Comparison of ENCODE assay signal across 16 cellular contexts in the genomic region with DNA sequence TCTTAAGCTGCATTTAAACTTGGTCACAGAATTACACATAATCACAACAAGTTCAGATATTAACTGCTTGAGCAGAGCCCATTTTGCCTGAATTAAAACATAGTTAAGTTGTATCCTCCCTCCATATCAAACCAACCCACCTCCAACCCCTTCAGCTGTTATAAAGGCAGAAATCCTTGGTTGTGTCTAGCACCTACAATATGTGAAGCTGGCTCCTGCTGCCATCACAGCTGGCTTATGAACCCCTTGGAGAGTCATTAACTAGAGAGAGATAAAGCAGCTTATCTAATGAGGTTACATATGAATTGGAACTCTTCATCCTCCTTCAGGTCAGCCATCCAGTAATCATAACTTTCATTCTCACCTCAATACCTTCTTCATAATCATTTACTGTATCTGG.
DNase-seq lines count a peak whose midpoint lies in the region; ATAC-seq and TF ChIP-seq lines count a peak whose summit lies in the region.
"Had no signal": no experiment of that assay in that cellular context is flagged by ENCODE, and none has a peak within 500 bp of the region (broad histone marks: within the 10 kb centered on the region; RNA-seq: fewer than 3 reads in every experiment).

No MANE protein-coding gene starts in this region.

- H3K27ac Mint-ChIP-seq in GM23338, result peak overlapping the region; percentile 36; the same call in 1 of the 2 replicates
- H3K27ac Mint-ChIP-seq: CD8-positive, alpha-beta memory T cell; HFFc6 had no signal

- H2BK15ac ChIP-seq in mesendoderm (replicated peaks; ENCODE audit: low read depth), result no peak overlapping the region

- H3K4me1 ChIP-seq in GM23338 (ENCODE audit: insufficient read depth), result no peaks in the 10 kb centered on the region
- no peaks in the 10 kb centered on the region for H3K4me1 ChIP-seq in mesendoderm (ENCODE audit: control insufficient read depth, low read depth, low read length)
- H3K4me1 ChIP-seq: A549, Caco-2, HAP-1 had no signal

- H3K4me3 ChIP-seq in GM23338, result no peak overlapping the region
- H3K4me3 ChIP-seq in mesendoderm (ENCODE audit: low read length), result no peak overlapping the region
- H3K4me3 ChIP-seq: A549, GM12878, HAP-1, K562 had no signal

- TF ChIP-seq CTCF in GM23338 (conservative IDR thresholded peaks at IDR 0.05; ENCODE audit: low read depth in 2 of 2), result no peak

- no peak overlapping the region for H3K4ac ChIP-seq in mesendoderm (ENCODE audit: low read depth, low read length)

- H3K4me2 ChIP-seq in GM23338 (no peak overlapping the region), mesendoderm (ENCODE audit: low read length) (no peak overlapping the region)
- H3K4me2 ChIP-seq: A549 had no signal

- H3K79me1 ChIP-seq in mesendoderm (ENCODE audit: low read length), result no peaks in the 10 kb centered on the region

- no peaks in the 10 kb centered on the region for H3K36me3 ChIP-seq in GM23338 (ENCODE audit: insufficient read depth)
- no peaks in the 10 kb centered on the region for H3K36me3 ChIP-seq in mesendoderm (ENCODE audit: control insufficient read depth, insufficient read depth, low read length)
- H3K36me3 ChIP-seq: HAP-1 had no signal

- H2BK5ac ChIP-seq in mesendoderm (ENCODE audit: low read length), result no peak overlapping the region

- no peaks in the 10 kb centered on the region for H3F3A ChIP-seq in GM23338 (replicated peaks; ENCODE audit: low read depth)

- H4K5ac ChIP-seq in mesendoderm (ENCODE audit: low read length), result no peak overlapping the region

- H3K4me3 Mint-ChIP-seq in GM23338, result no peak overlapping the region
- H3K4me3 Mint-ChIP-seq: CD8-positive, alpha-beta memory T cell; HFFc6 had no signal

- no peaks in the 10 kb centered on the region for H3K9me2 ChIP-seq in GM23338 (ENCODE audit: insufficient read depth)

- H4K8ac ChIP-seq in mesendoderm (ENCODE audit: low read depth, low read length), result no peak overlapping the region

- H3K27me3 ChIP-seq in GM23338 (ENCODE audit: insufficient read depth), result no peaks in the 10 kb centered on the region
- no peaks in the 10 kb centered on the region for H3K27me3 ChIP-seq in mesendoderm (ENCODE audit: insufficient read depth, low read length, poor library complexity)

- no peaks in the 10 kb centered on the region for H4K20me1 ChIP-seq in GM23338 (replicated peaks; ENCODE audit: insufficient read depth)

- no peaks in the 10 kb centered on the region; the same call in 2 of the 3 replicates for H3K4me1 Mint-ChIP-seq in GM23338
- H3K4me1 Mint-ChIP-seq: CD8-positive, alpha-beta memory T cell had no signal

- no peaks in the 10 kb centered on the region for H3K36me3 Mint-ChIP-seq in GM23338 (ENCODE audit: low read depth)

- ATAC-seq in GM23338 (no peak), HG02763 (IDR thresholded peaks at IDR 0.05; ENCODE audit: unreplicated experiment) (no peak)
- ATAC-seq: A549, GM12878, K562 had no signal

- no peaks in the 10 kb centered on the region for H3K9me3 Mint-ChIP-seq in GM23338

- H3K27me3 Mint-ChIP-seq in GM23338 (ENCODE audit: insufficient read depth, low read depth, poor library complexity), result no peaks in the 10 kb centered on the region
- H3K27me3 Mint-ChIP-seq: CD8-positive, alpha-beta memory T cell had no signal

- H3K79me2 ChIP-seq in GM23338 (replicated peaks; ENCODE audit: insufficient read depth) (no peaks in the 10 kb centered on the region), mesendoderm (ENCODE audit: control insufficient read depth, insufficient read depth, low read length) (no peaks in the 10 kb centered on the region)

- no peak overlapping the region for H3K23ac ChIP-seq in mesendoderm (ENCODE audit: low read length)

- H2AFZ ChIP-seq in GM23338, result no peak overlapping the region

- H3K18ac ChIP-seq in mesendoderm (ENCODE audit: low read length), result no peak overlapping the region

- DNase-seq in GM23338 (ENCODE audit: low spot score) (no peak), NCI-H146 treated with DMSO at 0.1 percent for 48 hours (lab: John Stamatoyannopoulos, UW; ENCODE audit: unreplicated experiment) (peak; percentile 65), NCI-H82 treated with DMSO at 0.1 percent for 48 hours (lab: John Stamatoyannopoulos, UW; ENCODE audit: unreplicated experiment) (peak; percentile 55), mesendoderm (peak; percentile 75)
- no peak for DNase-seq in effector CD8-positive, alpha-beta T cell (lab: John Stamatoyannopoulos, UW)
- DNase-seq in stimulated activated CD4-positive, alpha-beta T cell treated with anti-CD3 and anti-CD28 coated beads, Interleukin-15, amount 100 ng/mL, for 24 hours, result no peak
- DNase-seq: Caco-2; CD8-positive, alpha-beta memory T cell; DMS 273 treated with DMSO at 0.1 percent for 48 hours; HFFc6 had no signal

- H3K56ac ChIP-seq in mesendoderm (ENCODE audit: low read length), result no peak overlapping the region

- H3K9ac ChIP-seq in mesendoderm (ENCODE audit: low read length), result no peak overlapping the region

- H2AK5ac ChIP-seq in mesendoderm (ENCODE audit: low read length), result no peak overlapping the region

- no peak overlapping the region for H3K27ac ChIP-seq in GM23338 (ENCODE audit: low read depth)
- H3K27ac ChIP-seq in mesendoderm (ENCODE audit: low read depth, low read length), result no peak overlapping the region
- H3K27ac ChIP-seq: A549, HL-60 had no signal

- no peak overlapping the region for H2BK120ac ChIP-seq in mesendoderm (ENCODE audit: low read depth, low read length)

TF ChIP-seq in GM23338, 12 proteins besides CTCF, POLR2A, EP300 and RAD21 (continues in another document):
- TF ChIP-seq CREB1 (CRISPR knock-in tag; IDR thresholded peaks at IDR 0.05; ENCODE audit: low read depth) (no peak), JUNB (IDR thresholded peaks at IDR 0.05; ENCODE audit: unreplicated experiment) (no peak), EZH2 (IDR thresholded peaks at IDR 0.05; ENCODE audit: low read depth, unreplicated experiment) (no peak), EZH2phosphoT487 (IDR thresholded peaks at IDR 0.05; ENCODE audit: unreplicated experiment) (no peak), ZNF331 (CRISPR knock-in tag; IDR thresholded peaks at IDR 0.05; ENCODE audit: low read depth) (no peak)
- TF ChIP-seq, protein P1, sequence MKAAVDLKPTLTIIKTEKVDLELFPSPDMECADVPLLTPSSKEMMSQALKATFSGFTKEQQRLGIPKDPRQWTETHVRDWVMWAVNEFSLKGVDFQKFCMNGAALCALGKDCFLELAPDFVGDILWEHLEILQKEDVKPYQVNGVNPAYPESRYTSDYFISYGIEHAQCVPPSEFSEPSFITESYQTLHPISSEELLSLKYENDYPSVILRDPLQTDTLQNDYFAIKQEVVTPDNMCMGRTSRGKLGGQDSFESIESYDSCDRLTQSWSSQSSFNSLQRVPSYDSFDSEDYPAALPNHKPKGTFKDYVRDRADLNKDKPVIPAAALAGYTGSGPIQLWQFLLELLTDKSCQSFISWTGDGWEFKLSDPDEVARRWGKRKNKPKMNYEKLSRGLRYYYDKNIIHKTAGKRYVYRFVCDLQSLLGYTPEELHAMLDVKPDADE (IDR thresholded peaks at IDR 0.05), result no peak
- TF ChIP-seq, protein P2, sequence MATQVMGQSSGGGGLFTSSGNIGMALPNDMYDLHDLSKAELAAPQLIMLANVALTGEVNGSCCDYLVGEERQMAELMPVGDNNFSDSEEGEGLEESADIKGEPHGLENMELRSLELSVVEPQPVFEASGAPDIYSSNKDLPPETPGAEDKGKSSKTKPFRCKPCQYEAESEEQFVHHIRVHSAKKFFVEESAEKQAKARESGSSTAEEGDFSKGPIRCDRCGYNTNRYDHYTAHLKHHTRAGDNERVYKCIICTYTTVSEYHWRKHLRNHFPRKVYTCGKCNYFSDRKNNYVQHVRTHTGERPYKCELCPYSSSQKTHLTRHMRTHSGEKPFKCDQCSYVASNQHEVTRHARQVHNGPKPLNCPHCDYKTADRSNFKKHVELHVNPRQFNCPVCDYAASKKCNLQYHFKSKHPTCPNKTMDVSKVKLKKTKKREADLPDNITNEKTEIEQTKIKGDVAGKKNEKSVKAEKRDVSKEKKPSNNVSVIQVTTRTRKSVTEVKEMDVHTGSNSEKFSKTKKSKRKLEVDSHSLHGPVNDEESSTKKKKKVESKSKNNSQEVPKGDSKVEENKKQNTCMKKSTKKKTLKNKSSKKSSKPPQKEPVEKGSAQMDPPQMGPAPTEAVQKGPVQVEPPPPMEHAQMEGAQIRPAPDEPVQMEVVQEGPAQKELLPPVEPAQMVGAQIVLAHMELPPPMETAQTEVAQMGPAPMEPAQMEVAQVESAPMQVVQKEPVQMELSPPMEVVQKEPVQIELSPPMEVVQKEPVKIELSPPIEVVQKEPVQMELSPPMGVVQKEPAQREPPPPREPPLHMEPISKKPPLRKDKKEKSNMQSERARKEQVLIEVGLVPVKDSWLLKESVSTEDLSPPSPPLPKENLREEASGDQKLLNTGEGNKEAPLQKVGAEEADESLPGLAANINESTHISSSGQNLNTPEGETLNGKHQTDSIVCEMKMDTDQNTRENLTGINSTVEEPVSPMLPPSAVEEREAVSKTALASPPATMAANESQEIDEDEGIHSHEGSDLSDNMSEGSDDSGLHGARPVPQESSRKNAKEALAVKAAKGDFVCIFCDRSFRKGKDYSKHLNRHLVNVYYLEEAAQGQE (IDR thresholded peaks at IDR 0.05; ENCODE audit: unreplicated experiment), result no peak

Comparison
In these comparisons a context has a peak if more than half of its experiments do, and no peak if none do; other contexts are left out.
1. DNase-seq: peak in NCI-H146 treated with DMSO at 0.1 percent for 48 hours (single experiment), NCI-H82 treated with DMSO at 0.1 percent for 48 hours (single experiment) and mesendoderm (single experiment); none in GM23338 (single experiment), effector CD8-positive, alpha-beta T cell (single experiment) and stimulated activated CD4-positive, alpha-beta T cell treated with anti-CD3 and anti-CD28 coated beads, Interleukin-15, amount 100 ng/mL, for 24 hours (single experiment).